10 cellular contexts compared by ENCODE assay signal in genomic region chr12:2957816-2958431, GRCh38. TPM values are rescaled to one million over a fixed set of nuclear protein-coding genes. Genes with fewer than 3 reads are reported as not detected.
A peak's percentile ranks its signal among the peaks of the same experiment; 100 is the strongest.
DNase-seq lines count a peak whose midpoint lies in the region; ATAC-seq and TF ChIP-seq lines count a peak whose summit lies in the region.
"Had no signal": no experiment of that assay in that cellular context is flagged by ENCODE, and none has a peak within 500 bp of the region (broad histone marks: within the 10 kb centered on the region; RNA-seq: fewer than 3 reads in every experiment).

No MANE protein-coding gene starts in this region.

- H3K9me3 Mint-ChIP-seq in IgD-negative memory B cell, result peaks cover 0 to 1% (median 0%) of the 10 kb centered on the region in 3 donors
- H3K9me3 Mint-ChIP-seq in mesothelial cell of epicardium, result no peaks in the 10 kb centered on the region

- no peaks in the 10 kb centered on the region for H3K36me3 Mint-ChIP-seq in IgD-negative memory B cell
- peaks cover 4% of the 10 kb centered on the region for H3K36me3 Mint-ChIP-seq in mesothelial cell of epicardium

- H2AFZ ChIP-seq in mammary epithelial cell (ENCODE audit: low read depth, low read length), result peak overlapping the region; percentile 93

- H3K27ac Mint-ChIP-seq in IgD-negative memory B cell (no peak overlapping the region), mesothelial cell of epicardium (peak overlapping the region; percentile 98)

- H3K4me3 Mint-ChIP-seq in IgD-negative memory B cell (peak overlapping the region in 3 of 4 donors; percentile 52 to 86 (median 79)), mesothelial cell of epicardium (peak overlapping the region; percentile 80)

- POLR2A ChIA-PET in AG04450 (lab: Yijun Ruan, JAX), result interaction anchor here (0.6 to 1.2 kb wide), 3 partner anchors 8 to 122 kb away, joined by 3 to 8 read pairs (median 3); no protein-coding TSS in a partner anchor

- in situ Hi-C loops in mammary epithelial cell (cut with MboI; ENCODE audit: low sequenced_read_pairs in 2 of 2), result no loop called here

- H3K4me3 ChIP-seq in AG04450 (ENCODE audit: low read depth, low read length) (peak overlapping the region; percentile 79), mammary epithelial cell (replicated peaks in 1 of 3; ENCODE audit: insufficient read depth in 1 of 3, low read depth in 2 of 3, low read length in 3 of 3) (peak overlapping the region; percentile 34 to 74 (median 71))

- peak overlapping the region; percentile 51 for H3K9ac ChIP-seq in mammary epithelial cell (ENCODE audit: insufficient read depth, low read length)

- H3K4me2 ChIP-seq in mammary epithelial cell (ENCODE audit: insufficient read depth, low read depth, low read length), result peak overlapping the region; percentile 85

- H3K4me1 ChIP-seq in mammary epithelial cell (ENCODE audit: insufficient read depth, low read length), result peaks cover 24% of the 10 kb centered on the region

- no peaks in the 10 kb centered on the region for H3K36me3 ChIP-seq in mammary epithelial cell (ENCODE audit: insufficient read depth, low read length)
- H3K36me3 ChIP-seq: neutrophil had no signal

- no TSS peak for BruUV-seq in mammary epithelial cell (replicated peaks; lab: Mats Ljungman, UMichigan)

- DNase-seq in AG04450 (ENCODE audit: low read depth, low spot score) (no peak), mammary epithelial cell (peak; percentile 8), mesothelial cell of epicardium (ENCODE audit: low spot score in 2 of 2, unreplicated experiment in 2 of 2) (no peak), NCI-H524 treated with DMSO at 0.1 percent for 48 hours (lab: John Stamatoyannopoulos, UW) (no peak), amniotic stem cell (lab: John Stamatoyannopoulos, UW) (no peak)

- no peak for ATAC-seq in GM18867 (IDR thresholded peaks at IDR 0.05; ENCODE audit: unreplicated experiment)
- no peak for ATAC-seq in GM21390 (IDR thresholded peaks at IDR 0.05; ENCODE audit: unreplicated experiment)

- H3K4me1 Mint-ChIP-seq in IgD-negative memory B cell (peaks cover 3 to 15% (median 8%) of the 10 kb centered on the region in 3 donors), mesothelial cell of epicardium (peaks cover 33% of the 10 kb centered on the region)

- CTCF ChIA-PET in AG04450 (lab: Charles Lee), result interaction anchor here (0.5 to 1.3 kb wide), 3 partner anchors 25 to 83 kb away, joined by 3 read pairs; no protein-coding TSS in a partner anchor
- CTCF ChIA-PET in mammary epithelial cell (lab: Charles Lee; ENCODE audit: low non-redundant PET), result interaction anchor here (1.2 kb wide), 1 partner anchor 83 kb away, joined by 5 read pairs; no protein-coding TSS in a partner anchor

- WGBS in mammary epithelial cell (ENCODE audit: low coverage, missing lambda C conversion rate), result 80% methylated on average over 11 of the region's 11 CpGs

- H3K27me3 Mint-ChIP-seq in IgD-negative memory B cell (peaks cover 45% of the 10 kb centered on the region), mesothelial cell of epicardium (ENCODE audit: low read depth) (peaks cover 24% of the 10 kb centered on the region)

- H4K20me1 ChIP-seq in mammary epithelial cell (ENCODE audit: insufficient read depth, low read length), result no peaks in the 10 kb centered on the region

- dilution Hi-C loops in mammary epithelial cell (cut with HindIII; ENCODE audit: low sequenced_read_pairs), result no loop called here

- H3K9me3 ChIP-seq in AG04450 (ENCODE audit: control insufficient read depth, insufficient read depth, low read length), result no peaks in the 10 kb centered on the region
- H3K9me3 ChIP-seq in mammary epithelial cell (replicated peaks; ENCODE audit: insufficient read depth, low read length), result no peaks in the 10 kb centered on the region
- H3K9me3 ChIP-seq: neutrophil had no signal

- TF ChIP-seq CTCF in AG04450 (IDR thresholded peaks at IDR 0.05; ENCODE audit: low read depth, low read length), result no peak
- no peak for TF ChIP-seq CTCF in mammary epithelial cell (conservative IDR thresholded peaks at IDR 0.05 in 1 of 2, IDR thresholded peaks at IDR 0.05 in 1 of 2; ENCODE audit: extremely low read depth in 1 of 2, insufficient read depth in 1 of 2, low read depth in 1 of 2, low read length in 2 of 2)
- TF ChIP-seq CTCF in mesothelial cell of epicardium (IDR thresholded peaks at IDR 0.05; ENCODE audit: unreplicated experiment), result no peak

- H3K79me2 ChIP-seq in mammary epithelial cell (ENCODE audit: insufficient read depth, low read length), result peaks cover 29% of the 10 kb centered on the region

- H3K27ac ChIP-seq in AG04450 (ENCODE audit: low read depth, low read length) (peak overlapping the region; percentile 78), mammary epithelial cell (ENCODE audit: insufficient read depth, low read depth, low read length) (peak overlapping the region; percentile 40)
- H3K27ac ChIP-seq: HL-60, neutrophil had no signal

- H3K27me3 ChIP-seq in AG04450 (ENCODE audit: control insufficient read depth, insufficient read depth, low read length), result no peaks in the 10 kb centered on the region
- H3K27me3 ChIP-seq in mammary epithelial cell (ENCODE audit: insufficient read depth, low read length), result no peaks in the 10 kb centered on the region

- intact Hi-C loops in mammary epithelial cell (cut with micrococcal nuclease), result no loop called here

RNA-seq across cellular contexts. Expression of gene TEAD4, which starts 1.3 kb away (rescaled TPM):
- polyA plus RNA-seq in AG04450 (2011; rRNA removed) (10.3 and 14.1 TPM in 2 replicates), IgD-negative memory B cell (not detected), mammary epithelial cell (18.6 TPM)
- 12.6 and 15.8 TPM in 2 replicates for polyA minus RNA-seq in AG04450 (2011; rRNA and poly(A)+ RNA removed)
- total RNA-seq in mammary epithelial cell (10 to 100 TPM in 1 of 2 donors, 1 to 10 TPM in 1; 8.8 to 21.6 TPM), mesothelial cell of epicardium (32.0 to 39.0 TPM (median 32.3 TPM) in 3 replicates)
- 29.2 TPM for polyA minus RNA-seq in mammary epithelial cell

Comparison
In these comparisons a context has a peak if more than half of its experiments do, and no peak if none do; other contexts are left out.
1. RNA of gene TEAD4, which starts 1.3 kb away (polyA plus RNA-seq): 18.6 TPM in mammary epithelial cell (single experiment) and 10.3 to 14.1 TPM in AG04450; not detected in IgD-negative memory B cell (single experiment); every median in the first group is over 10 times any median in the second.